10 cellular contexts compared by ENCODE assay signal in genomic region chr15:92306662-92307061, GRCh38.
DNase-seq lines count a peak whose midpoint lies in the region; ATAC-seq and TF ChIP-seq lines count a peak whose summit lies in the region.
"Had no signal": no experiment of that assay in that cellular context is flagged by ENCODE, and none has a peak within 500 bp of the region (broad histone marks: within the 10 kb centered on the region; RNA-seq: fewer than 3 reads in every experiment).

No MANE protein-coding gene starts in this region.

- no peak overlapping the region for H3K4me3 ChIP-seq in Jurkat, Clone E6-1 (ENCODE audit: low read length)

- TF ChIP-seq CTCF in WTC11 (IDR thresholded peaks at IDR 0.05) (0 out of 2 replicates have a peak, but pooled peaks have one; percentile 20), mesothelial cell of epicardium (IDR thresholded peaks at IDR 0.05; ENCODE audit: unreplicated experiment) (peak; percentile 47)

- POLR2A ChIA-PET in WTC11 (lab: Charles Lee), result interaction anchor here (0.8 kb wide), 1 partner anchor 112 kb away, joined by 3 read pairs; no protein-coding TSS in a partner anchor

- peak; percentile 83 for ATAC-seq in WTC11

- H3K27me3 Mint-ChIP-seq in WTC11 (ENCODE audit: low read depth) (no peaks in the 10 kb centered on the region), mesothelial cell of epicardium (ENCODE audit: low read depth) (peaks cover 35% of the 10 kb centered on the region)

- H3K27ac Mint-ChIP-seq in WTC11 (peak overlapping the region; percentile 71), mesothelial cell of epicardium (no peak overlapping the region)

- DNase-seq in DMS53 (lab: John Stamatoyannopoulos, UW) (peak; percentile 47), DMS53 treated with DMSO at 0.1 percent for 48 hours (lab: John Stamatoyannopoulos, UW; ENCODE audit: unreplicated experiment) (no peak), WTC11 (ENCODE audit: low spot score) (no peak), mesothelial cell of epicardium (ENCODE audit: low spot score in 2 of 2, unreplicated experiment in 2 of 2) (no peak), NOMO-1 treated with dmso at 0.1 percent for 144 hours (lab: John Stamatoyannopoulos, UW; ENCODE audit: unreplicated experiment) (no peak), NCI-H146 (lab: John Stamatoyannopoulos, UW) (no peak)
- peak; percentile 39 for DNase-seq in Jurkat, Clone E6-1 (ENCODE audit: low read depth, low spot score)
- DNase-seq in activated CD8-positive, alpha-beta memory T cell treated with anti-CD3 and anti-CD28 coated beads, Interleukin-2, amount 50 U/mL, for 4 hours, result no peak
- DNase-seq: naive B cell; stimulated activated CD4-positive, alpha-beta T cell treated with anti-CD3 and anti-CD28 coated beads, Interleukin-4, amount 100 ng/mL, for 1 hour had no signal

- peak overlapping the region; percentile 14 for H3K4me3 Mint-ChIP-seq in WTC11
- no peak overlapping the region for H3K4me3 Mint-ChIP-seq in mesothelial cell of epicardium
- H3K4me3 Mint-ChIP-seq: naive B cell had no signal

- H3K4me1 Mint-ChIP-seq in WTC11 (peaks cover 39% of the 10 kb centered on the region), mesothelial cell of epicardium (peaks cover 5% of the 10 kb centered on the region)

- H3K9me3 Mint-ChIP-seq in WTC11, result peaks cover 23% of the 10 kb centered on the region
- peaks cover 6% of the 10 kb centered on the region for H3K9me3 Mint-ChIP-seq in mesothelial cell of epicardium

- CTCF ChIA-PET in WTC11 (lab: Charles Lee), result interaction anchor here (0.7 to 1.1 kb wide), 11 partner anchors 10 to 408 kb away, joined by 3 to 5 read pairs (median 3); no protein-coding TSS in a partner anchor

- peaks cover 8% of the 10 kb centered on the region for H3K36me3 Mint-ChIP-seq in WTC11
- no peaks in the 10 kb centered on the region for H3K36me3 Mint-ChIP-seq in mesothelial cell of epicardium
- H3K36me3 Mint-ChIP-seq: naive B cell had no signal

TF ChIP-seq in WTC11, 78 proteins besides CTCF, POLR2A, EP300 and RAD21:
- TF ChIP-seq RELA (CRISPR knock-in tag; IDR thresholded peaks at IDR 0.05; ENCODE audit: borderline replicate concordance) (no peak), ELF4 (CRISPR knock-in tag; IDR thresholded peaks at IDR 0.05; ENCODE audit: low read depth) (no peak), ATF3 (CRISPR knock-in tag; conservative IDR thresholded peaks at IDR 0.05) (no peak), NFE2L1 (CRISPR knock-in tag; IDR thresholded peaks at IDR 0.05) (no peak), ATF6 (CRISPR knock-in tag; IDR thresholded peaks at IDR 0.05) (no peak), FOXJ3 (CRISPR knock-in tag; IDR thresholded peaks at IDR 0.05; ENCODE audit: borderline replicate concordance) (no peak), ZNF423 (CRISPR knock-in tag; IDR thresholded peaks at IDR 0.05) (no peak), SP1 (CRISPR knock-in tag; conservative IDR thresholded peaks at IDR 0.05) (no peak), HMGA2 (CRISPR knock-in tag; IDR thresholded peaks at IDR 0.05) (no peak), HMGXB4 (CRISPR knock-in tag; IDR thresholded peaks at IDR 0.05) (no peak), FOXP1 (CRISPR knock-in tag; IDR thresholded peaks at IDR 0.05; ENCODE audit: borderline replicate concordance) (no peak), NR2C2 (CRISPR knock-in tag; IDR thresholded peaks at IDR 0.05) (no peak)

Comparison
In these comparisons a context has a peak if more than half of its experiments do, and no peak if none do; other contexts are left out.
1. DNase-seq: peak in DMS53 (single experiment) and Jurkat, Clone E6-1 (single experiment); none in DMS53 treated with DMSO at 0.1 percent for 48 hours (single experiment), WTC11 (single experiment), mesothelial cell of epicardium (0 of 2), NOMO-1 treated with dmso at 0.1 percent for 144 hours (single experiment), NCI-H146 (single experiment) and activated CD8-positive, alpha-beta memory T cell treated with anti-CD3 and anti-CD28 coated beads, Interleukin-2, amount 50 U/mL, for 4 hours (single experiment).